In genomic region chr14:79493081-79493652, GRCh38 we compare ENCODE assay signal across 26 cellular contexts.
"Had no signal": no experiment of that assay in that cellular context is flagged by ENCODE, and none has a peak within 500 bp of the region (broad histone marks: within the 10 kb centered on the region; RNA-seq: fewer than 3 reads in every experiment).

No MANE protein-coding gene starts in this region.

- H3K36me3 ChIP-seq: adrenal gland, colonic mucosa, esophagus squamous epithelium had no signal

- H3K27ac ChIP-seq: adrenal gland, body of pancreas, colonic mucosa, epithelial cell of prostate, esophagus squamous epithelium had no signal

- ATAC-seq: activated CD4-positive, alpha-beta T cell treated with anti-CD3 and anti-CD28 coated beads for 36 hours; activated CD8-positive, alpha-beta memory T cell treated with anti-CD3 and anti-CD28 coated beads, Interleukin-2, amount 10 ng/mL, durations not matched to agents 7 days and 5 days; activated CD8-positive, alpha-beta T cell treated with anti-CD3 and anti-CD28 coated beads, Interleukin-2, amount 10 ng/mL, durations not matched to agents 7 days and 5 days; activated naive CD8-positive, alpha-beta T cell treated with anti-CD3 and anti-CD28 coated beads, Interleukin-2, amount 50 U/mL, for 24 hours; body of pancreas had no signal

- DNase-seq: activated CD4-positive, alpha-beta memory T cell treated with anti-CD3 and anti-CD28 coated beads for 36 hours; activated CD4-positive, alpha-beta T cell treated with anti-CD3 and anti-CD28 coated beads for 36 hours; activated CD4-positive, alpha-beta T cell treated with anti-CD3 and anti-CD28 coated beads, Interleukin-2, amount 10 ng/mL, durations not matched to agents 24 days and 14 days; activated CD4-positive, CD25-positive, alpha-beta regulatory T cell; activated CD4-positive, CD25-positive, alpha-beta regulatory T cell treated with anti-CD3 and anti-CD28 coated beads, Interleukin-2, amount 50 U/mL, for 72 hours; activated CD8-positive, alpha-beta memory T cell treated with anti-CD3 and anti-CD28 coated beads, Interleukin-2, amount 10 ng/mL, durations not matched to agents 7 days and 5 days; activated CD8-positive, alpha-beta memory T cell treated with anti-CD3 and anti-CD28 coated beads, Interleukin-2, amount 50 U/mL, for 4 hours; activated CD8-positive, alpha-beta T cell treated with anti-CD3 and anti-CD28 coated beads, Interleukin-2, amount 10 ng/mL, durations not matched to agents 7 days and 5 days; activated effector memory CD4-positive, alpha-beta T cell treated with anti-CD3 and anti-CD28 coated beads, Interleukin-2, amount 50 U/mL, for 16 hours; activated naive CD4-positive, alpha-beta T cell treated with anti-CD3 and anti-CD28 coated beads for 36 hours; activated naive CD8-positive, alpha-beta T cell treated with anti-CD3 and anti-CD28 coated beads for 36 hours; activated naive CD8-positive, alpha-beta T cell treated with anti-CD3 and anti-CD28 coated beads, Interleukin-2, amount 50 U/mL, for 24 hours; activated T-cell treated with anti-CD3 and anti-CD28 coated beads, Interleukin-2, amount 50 U/mL, for 1 hour; activated T-cell treated with anti-CD3 and anti-CD28 coated beads, Interleukin-2, amount 50 U/mL, for 48 hours; adrenal gland; amygdala; aorta; body of pancreas; caudate nucleus; colonic mucosa; effector CD8-positive, alpha-beta T cell; esophagus squamous epithelium; foreskin melanocyte; head of caudate nucleus; hypothalamus had no signal

- H3K27me3 ChIP-seq: adrenal gland, body of pancreas, colonic mucosa, esophagus squamous epithelium had no signal

- H3K4me3 ChIP-seq: adrenal gland, body of pancreas, colonic mucosa, esophagus squamous epithelium had no signal

- H3K9me3 ChIP-seq: adrenal gland, body of pancreas, colonic mucosa, esophagus squamous epithelium had no signal

- H3K4me1 ChIP-seq: adrenal gland, body of pancreas, colonic mucosa had no signal
